In the genomic region with DNA sequence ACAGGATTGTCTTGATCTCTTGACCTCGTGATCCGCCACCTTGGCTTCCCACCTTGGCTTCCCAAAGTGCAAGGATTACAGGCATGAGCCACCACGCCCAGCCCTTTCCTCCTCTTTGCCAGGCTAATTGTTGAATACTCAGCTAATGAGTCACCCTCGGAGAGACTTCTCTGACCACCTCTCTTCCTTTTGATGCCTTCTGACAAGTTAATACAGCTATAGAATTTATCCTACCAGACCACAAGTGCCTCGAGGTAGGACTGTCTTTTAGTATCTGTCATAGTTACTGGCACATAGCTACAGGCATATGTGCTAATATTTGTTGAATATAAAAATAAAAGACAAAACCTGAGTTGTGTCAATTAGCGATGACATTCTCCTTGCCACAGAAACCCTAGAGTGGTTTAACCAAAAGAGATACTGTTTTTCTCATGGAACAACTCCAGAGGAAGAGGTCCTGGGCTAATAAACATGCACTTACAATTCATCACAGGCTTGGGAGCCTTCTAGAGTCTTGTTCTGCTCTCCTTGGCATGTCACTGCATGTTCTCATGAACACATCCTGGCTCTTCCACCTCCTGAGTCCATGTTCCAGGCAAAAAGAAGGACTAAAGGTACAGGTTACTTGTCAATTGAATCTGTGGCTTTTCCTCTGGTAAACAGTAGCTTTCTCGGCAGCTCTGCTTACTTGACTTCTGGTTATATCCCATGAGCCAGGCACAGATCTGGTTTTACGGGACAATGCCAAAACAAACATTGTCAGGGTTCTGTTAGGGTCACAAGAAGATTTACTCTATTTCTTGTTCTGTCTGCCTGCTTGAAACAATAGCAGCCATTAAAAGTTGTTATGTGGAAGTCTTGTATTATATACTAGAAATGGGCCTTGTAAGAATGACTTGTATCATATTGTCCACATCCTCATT, we compare ENCODE assay signal across 1 cellular context.
A peak's percentile ranks its signal among the peaks of the same experiment; 100 is the strongest.
TF ChIP-seq lines count a peak whose summit lies in the region.

No MANE protein-coding gene starts in this region.

TF ChIP-seq in SK-N-SH treated with all-trans-retinoic acid at 6 μM for 48 hours, 23 proteins besides CTCF, POLR2A, EP300 and RAD21 (continued from another document):
- TF ChIP-seq GLIS3 (CRISPR knock-in tag; IDR thresholded peaks at IDR 0.05) (no peak), TOX (CRISPR knock-in tag; IDR thresholded peaks at IDR 0.05; ENCODE audit: borderline replicate concordance) (0 out of 2 replicates have a peak, but pooled peaks have one; percentile 23), ZFP3 (CRISPR knock-in tag; IDR thresholded peaks at IDR 0.05) (no peak), PPARA (CRISPR knock-in tag; IDR thresholded peaks at IDR 0.05; ENCODE audit: borderline replicate concordance) (no peak), SNAI2 (CRISPR knock-in tag; IDR thresholded peaks at IDR 0.05) (peak; percentile 35; the same call in 1 of the 2 replicates), CSDC2 (CRISPR knock-in tag; IDR thresholded peaks at IDR 0.05) (0 out of 2 replicates have a peak, but pooled peaks have one; percentile 49), ZNF70 (CRISPR knock-in tag; IDR thresholded peaks at IDR 0.05) (no peak), ISL1 (CRISPR knock-in tag; IDR thresholded peaks at IDR 0.05) (peak; percentile 48; the same call in 1 of the 2 replicates), TCF4 (CRISPR knock-in tag; IDR thresholded peaks at IDR 0.05; ENCODE audit: borderline replicate concordance) (no peak), OSR1 (CRISPR knock-in tag; IDR thresholded peaks at IDR 0.05) (no peak), RARB (CRISPR knock-in tag; IDR thresholded peaks at IDR 0.05) (no peak), ESRRG (CRISPR knock-in tag; IDR thresholded peaks at IDR 0.05) (no peak), ZC3H10 (CRISPR knock-in tag; IDR thresholded peaks at IDR 0.05) (no peak), ZNF565 (CRISPR knock-in tag; conservative IDR thresholded peaks at IDR 0.05; ENCODE audit: low read depth) (no peak), CREB5 (CRISPR knock-in tag; IDR thresholded peaks at IDR 0.05; ENCODE audit: low read depth) (no peak), ZFP30 (CRISPR knock-in tag; IDR thresholded peaks at IDR 0.05) (no peak), PATZ1 (CRISPR knock-in tag; IDR thresholded peaks at IDR 0.05; ENCODE audit: borderline replicate concordance) (no peak), POU6F1 (CRISPR knock-in tag; IDR thresholded peaks at IDR 0.05; ENCODE audit: borderline replicate concordance, low read depth) (no peak), ZNF8 (CRISPR knock-in tag; IDR thresholded peaks at IDR 0.05) (no peak), ARNTL (CRISPR knock-in tag; IDR thresholded peaks at IDR 0.05; ENCODE audit: borderline replicate concordance, low read depth) (no peak), BACH2 (CRISPR knock-in tag; IDR thresholded peaks at IDR 0.05; ENCODE audit: borderline replicate concordance) (no peak)
- TF ChIP-seq, protein P1, sequence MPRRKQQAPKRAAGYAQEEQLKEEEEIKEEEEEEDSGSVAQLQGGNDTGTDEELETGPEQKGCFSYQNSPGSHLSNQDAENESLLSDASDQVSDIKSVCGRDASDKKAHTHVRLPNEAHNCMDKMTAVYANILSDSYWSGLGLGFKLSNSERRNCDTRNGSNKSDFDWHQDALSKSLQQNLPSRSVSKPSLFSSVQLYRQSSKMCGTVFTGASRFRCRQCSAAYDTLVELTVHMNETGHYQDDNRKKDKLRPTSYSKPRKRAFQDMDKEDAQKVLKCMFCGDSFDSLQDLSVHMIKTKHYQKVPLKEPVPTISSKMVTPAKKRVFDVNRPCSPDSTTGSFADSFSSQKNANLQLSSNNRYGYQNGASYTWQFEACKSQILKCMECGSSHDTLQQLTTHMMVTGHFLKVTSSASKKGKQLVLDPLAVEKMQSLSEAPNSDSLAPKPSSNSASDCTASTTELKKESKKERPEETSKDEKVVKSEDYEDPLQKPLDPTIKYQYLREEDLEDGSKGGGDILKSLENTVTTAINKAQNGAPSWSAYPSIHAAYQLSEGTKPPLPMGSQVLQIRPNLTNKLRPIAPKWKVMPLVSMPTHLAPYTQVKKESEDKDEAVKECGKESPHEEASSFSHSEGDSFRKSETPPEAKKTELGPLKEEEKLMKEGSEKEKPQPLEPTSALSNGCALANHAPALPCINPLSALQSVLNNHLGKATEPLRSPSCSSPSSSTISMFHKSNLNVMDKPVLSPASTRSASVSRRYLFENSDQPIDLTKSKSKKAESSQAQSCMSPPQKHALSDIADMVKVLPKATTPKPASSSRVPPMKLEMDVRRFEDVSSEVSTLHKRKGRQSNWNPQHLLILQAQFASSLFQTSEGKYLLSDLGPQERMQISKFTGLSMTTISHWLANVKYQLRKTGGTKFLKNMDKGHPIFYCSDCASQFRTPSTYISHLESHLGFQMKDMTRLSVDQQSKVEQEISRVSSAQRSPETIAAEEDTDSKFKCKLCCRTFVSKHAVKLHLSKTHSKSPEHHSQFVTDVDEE (CRISPR knock-in tag; IDR thresholded peaks at IDR 0.05), result no peak
